Comparison of ENCODE assay signal across 11 cellular contexts in the genomic region with DNA sequence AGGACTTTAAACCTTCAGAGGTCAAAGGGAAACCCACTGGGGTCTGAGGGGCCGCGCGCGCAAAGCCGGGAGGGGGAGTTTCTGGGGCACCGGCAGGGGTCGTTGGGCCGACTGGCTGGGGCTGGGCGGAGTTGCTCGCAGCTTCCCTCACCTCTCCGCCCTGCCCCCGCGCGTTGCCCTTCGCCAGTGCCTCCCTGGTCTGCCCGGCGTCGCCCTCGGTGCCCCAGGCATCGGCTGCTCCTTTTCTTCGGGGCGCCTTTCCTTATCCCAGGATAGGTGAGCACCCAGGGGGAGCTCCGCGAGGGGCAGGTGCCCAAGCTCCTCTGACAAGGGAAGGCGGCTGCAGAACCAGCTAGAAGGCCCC. TPM values are rescaled to one million over a fixed set of nuclear protein-coding genes. Genes with fewer than 3 reads are reported as not detected.
DNase-seq lines count a peak whose midpoint lies in the region; ATAC-seq and TF ChIP-seq lines count a peak whose summit lies in the region.
"Had no signal": no experiment of that assay in that cellular context is flagged by ENCODE, and none has a peak within 500 bp of the region (broad histone marks: within the 10 kb centered on the region; RNA-seq: fewer than 3 reads in every experiment).

No MANE protein-coding gene starts in this region.

- H2BK12ac ChIP-seq in trophoblast cell (ENCODE audit: low read length): no peak overlapping the region

- H2AFZ ChIP-seq in trophoblast cell (ENCODE audit: insufficient read depth, low read length, poor library complexity): no peak overlapping the region

- intact Hi-C loops in right cardiac atrium (cut with DNase I): loop anchor here in 1 of 4 donors (5.0 kb wide), 1 partner anchor 201 kb away; no protein-coding TSS in a partner anchor

- peaks cover 8% of the 10 kb centered on the region for H3K79me1 ChIP-seq in trophoblast cell (ENCODE audit: low read length)

- no peak overlapping the region for H3K18ac ChIP-seq in trophoblast cell (ENCODE audit: low read length)

- peak overlapping the region; percentile 97 for H3K4me3 ChIP-seq in BJ (ENCODE audit: low read depth, low read length)
- H3K4me3 ChIP-seq in astrocyte of the cerebellum (ENCODE audit: low read depth, low read length): peak overlapping the region; percentile 83
- peak overlapping the region; percentile 64 for H3K4me3 ChIP-seq in right cardiac atrium (ENCODE audit: low read length)
- H3K4me3 ChIP-seq in trophoblast cell (ENCODE audit: low read depth, low read length): no peak overlapping the region

- in situ Hi-C loops in astrocyte of the cerebellum (cut with HindIII; ENCODE audit: low sequenced_read_pairs): no loop called here

- no peak overlapping the region for H3K9ac ChIP-seq in trophoblast cell (ENCODE audit: low read length)

- ATAC-seq in right cardiac atrium (peak in 1 of 2 donors; percentile 20), HG03196 (IDR thresholded peaks at IDR 0.05; ENCODE audit: unreplicated experiment) (no peak), GM18520 (IDR thresholded peaks at IDR 0.05; ENCODE audit: unreplicated experiment) (no peak)

- no peak for DNase-seq in BJ (ENCODE audit: low read depth)
- no peak for DNase-seq in astrocyte of the cerebellum (ENCODE audit: low read depth)
- no peak for DNase-seq in right cardiac atrium
- no peak for DNase-seq in trophoblast cell
- no peak for DNase-seq in NCI-H69 (lab: John Stamatoyannopoulos, UW)
- DNase-seq in GM10248 (ENCODE audit: extremely low spot score): no peak
- DNase-seq: NCI-H1694 treated with DMSO at 0.1 percent for 48 hours; stimulated activated CD4-positive, alpha-beta T cell treated with anti-CD3 and anti-CD28 coated beads, Interleukin-4, amount 100 ng/mL, for 4 hours had no signal

- H2AK5ac ChIP-seq in trophoblast cell (ENCODE audit: low read length): no peak overlapping the region

- H4K91ac ChIP-seq in trophoblast cell (ENCODE audit: low read depth, low read length): no peak overlapping the region

- no peak overlapping the region for H3K4ac ChIP-seq in trophoblast cell (ENCODE audit: low read depth, low read length)

- WGBS in right cardiac atrium: 31% methylated on average over 25 of the region's 25 CpGs
- WGBS in trophoblast cell (ENCODE audit: extremely low coverage, insufficient coverage, insufficient read length): no CpG with 5 or more reads among the region's 25 CpGs

- no peak overlapping the region for H4K8ac ChIP-seq in trophoblast cell (ENCODE audit: low read depth, low read length)

- peaks cover 2% of the 10 kb centered on the region for H3K4me1 ChIP-seq in right cardiac atrium (ENCODE audit: control insufficient read depth, insufficient read depth, low read length)
- peaks cover 6 to 7% of the 10 kb centered on the region in 2 experiments for H3K4me1 ChIP-seq in trophoblast cell (ENCODE audit: control insufficient read depth in 1 of 2, insufficient read depth in 2 of 2, low read length in 2 of 2)

- POLR2A ChIA-PET in BJ (lab: Charles Lee) (no interaction called here), GM10248 (lab: Yijun Ruan, JAX) (no interaction called here)

- no peaks in the 10 kb centered on the region; the same call in 1 of the 2 replicates for H3K36me3 ChIP-seq in BJ (ENCODE audit: control insufficient read depth, insufficient read depth, low read length)
- H3K36me3 ChIP-seq in trophoblast cell (ENCODE audit: control insufficient read depth in 1 of 2, insufficient read depth in 2 of 2, low read length in 2 of 2): no peaks in the 10 kb centered on the region

- no peaks in the 10 kb centered on the region for H3K79me2 ChIP-seq in trophoblast cell (ENCODE audit: control insufficient read depth, insufficient read depth, low read length, poor library complexity)

- CTCF ChIA-PET in BJ (lab: Yijun Ruan, JAX): interaction anchor here (0.5 to 2.7 kb wide), 8 partner anchors 8 to 200 kb away, joined by 3 to 18 read pairs (median 4); no protein-coding TSS in a partner anchor
- CTCF ChIA-PET in GM10248 (lab: Yijun Ruan, JAX): interaction anchor here (1.7 kb wide), 1 partner anchor 11 kb away, joined by 7 read pairs; no protein-coding TSS in a partner anchor

- peak overlapping the region; percentile 100 for H3K4me2 ChIP-seq in trophoblast cell (ENCODE audit: low read length)

- H3K27me3 ChIP-seq in BJ (ENCODE audit: control insufficient read depth, insufficient read depth, low read length): no peaks in the 10 kb centered on the region
- H3K27me3 ChIP-seq in right cardiac atrium (ENCODE audit: control insufficient read depth, insufficient read depth): no peaks in the 10 kb centered on the region
- peaks cover 18% of the 10 kb centered on the region for H3K27me3 ChIP-seq in trophoblast cell (ENCODE audit: insufficient read depth, low read length)

- H2BK120ac ChIP-seq in trophoblast cell (ENCODE audit: insufficient read depth, low read length, poor library complexity): no peak overlapping the region

- TF ChIP-seq CTCF in BJ (IDR thresholded peaks at IDR 0.05; ENCODE audit: insufficient read depth, low read depth, low read length): no peak
- no peak for TF ChIP-seq CTCF in astrocyte of the cerebellum (IDR thresholded peaks at IDR 0.05; ENCODE audit: low read depth, low read length, missing control alignments)
- no peak for TF ChIP-seq CTCF in GM10248 (IDR thresholded peaks at IDR 0.05; ENCODE audit: control extremely low read depth, extremely low read depth, low read depth, missing control alignments)

- no peak overlapping the region for H3K14ac ChIP-seq in trophoblast cell (ENCODE audit: low read length)

- no peak overlapping the region for H4K12ac ChIP-seq in trophoblast cell (ENCODE audit: low read depth, low read length)

- H3K23ac ChIP-seq in trophoblast cell (ENCODE audit: low read length): no peak overlapping the region

- H2BK5ac ChIP-seq in trophoblast cell (ENCODE audit: low read depth, low read length, poor library complexity): no peak overlapping the region

- no peak overlapping the region for H3K27ac ChIP-seq in right cardiac atrium (ENCODE audit: low read length)
- no peak overlapping the region for H3K27ac ChIP-seq in trophoblast cell (ENCODE audit: low read depth, low read length)
- H3K27ac ChIP-seq: C4-2B had no signal

- H3K9me3 ChIP-seq in right cardiac atrium (ENCODE audit: control insufficient read depth, low read length): no peaks in the 10 kb centered on the region
- peaks cover 1% of the 10 kb centered on the region for H3K9me3 ChIP-seq in trophoblast cell (ENCODE audit: insufficient read depth, low read depth, low read length)

RNA-seq across cellular contexts. Expression of a gene that starts 0.4 kb away (rescaled TPM):
- polyA plus RNA-seq in BJ (2011; rRNA removed) (42.4 and 49.6 TPM in 2 replicates), right cardiac atrium (17.4 TPM)
- polyA minus RNA-seq in BJ (2011; rRNA and poly(A)+ RNA removed): 21.2 and 25.0 TPM in 2 replicates
- total RNA-seq in right cardiac atrium: 1 to 10 TPM; 3.3 to 7.4 (median 5.6) TPM
- 3.6 and 4.0 TPM in 2 replicates for polyA plus RNA-seq in trophoblast cell (2013)
